ENCODE assay signal across 13 cellular contexts in genomic region chr7:29957521-29957920, GRCh38. TPM values are rescaled to one million over a fixed set of nuclear protein-coding genes. Genes with fewer than 3 reads are reported as not detected.
DNase-seq lines count a peak whose midpoint lies in the region; ATAC-seq and TF ChIP-seq lines count a peak whose summit lies in the region.
"Had no signal": no experiment of that assay in that cellular context is flagged by ENCODE, and none has a peak within 500 bp of the region (broad histone marks: within the 10 kb centered on the region; RNA-seq: fewer than 3 reads in every experiment).

No MANE protein-coding gene starts in this region.

- H3K36me3 ChIP-seq in Karpas-422 (ENCODE audit: insufficient read depth, low read length) (peaks cover 35% of the 10 kb centered on the region), mammary epithelial cell (ENCODE audit: insufficient read depth, low read length) (no peaks in the 10 kb centered on the region)
- H3K36me3 ChIP-seq: Peyer's patch had no signal

- no peaks in the 10 kb centered on the region for H3K27me3 Mint-ChIP-seq in activated CD8-positive, alpha-beta T cell treated with anti-CD3 and anti-CD28 coated beads, Interleukin-2, amount 10 ng/mL, durations not matched to agents 7 days and 5 days (ENCODE audit: low read depth)
- H3K27me3 Mint-ChIP-seq in activated CD8-positive, alpha-beta T cell treated with anti-CD3 and anti-CD28 coated beads for 36 hours, result no peaks in the 10 kb centered on the region
- peaks cover 5% of the 10 kb centered on the region for H3K27me3 Mint-ChIP-seq in brain
- no peaks in the 10 kb centered on the region for H3K27me3 Mint-ChIP-seq in progenitor cell of endocrine pancreas

- H3K9ac ChIP-seq in Karpas-422 (ENCODE audit: low read length), result peak overlapping the region; percentile 51
- no peak overlapping the region for H3K9ac ChIP-seq in mammary epithelial cell (ENCODE audit: insufficient read depth, low read length)

- no peak for TF ChIP-seq CTCF in activated CD8-positive, alpha-beta T cell treated with anti-CD3 and anti-CD28 coated beads for 36 hours (IDR thresholded peaks at IDR 0.05)
- TF ChIP-seq CTCF in brain (conservative IDR thresholded peaks at IDR 0.05), result no peak
- no peak for TF ChIP-seq CTCF in progenitor cell of endocrine pancreas (IDR thresholded peaks at IDR 0.05; ENCODE audit: unreplicated experiment)
- no peak for TF ChIP-seq CTCF in mammary epithelial cell (conservative IDR thresholded peaks at IDR 0.05 in 1 of 2, IDR thresholded peaks at IDR 0.05 in 1 of 2; ENCODE audit: extremely low read depth in 1 of 2, insufficient read depth in 1 of 2, low read depth in 1 of 2, low read length in 2 of 2)

- H3K36me3 Mint-ChIP-seq in activated CD8-positive, alpha-beta T cell treated with anti-CD3 and anti-CD28 coated beads, Interleukin-2, amount 10 ng/mL, durations not matched to agents 7 days and 5 days (ENCODE audit: low read depth), result peaks cover 13% of the 10 kb centered on the region
- H3K36me3 Mint-ChIP-seq in activated CD8-positive, alpha-beta T cell treated with anti-CD3 and anti-CD28 coated beads for 36 hours (ENCODE audit: low read depth), result no peaks in the 10 kb centered on the region
- H3K36me3 Mint-ChIP-seq in brain (peaks cover 78% of the 10 kb centered on the region), progenitor cell of endocrine pancreas (ENCODE audit: insufficient read depth) (peaks cover 16% of the 10 kb centered on the region)

- no peaks in the 10 kb centered on the region for H4K20me1 ChIP-seq in Karpas-422 (ENCODE audit: insufficient read depth, low read depth, low read length)
- no peaks in the 10 kb centered on the region for H4K20me1 ChIP-seq in mammary epithelial cell (ENCODE audit: insufficient read depth, low read length)

- POLR2A ChIA-PET in activated CD8-positive, alpha-beta T cell treated with anti-CD3 and anti-CD28 coated beads, Interleukin-2, amount 10 ng/mL, durations not matched to agents 7 days and 5 days (lab: Charles Lee), result no interaction called here
- POLR2A ChIA-PET in activated CD8-positive, alpha-beta T cell treated with anti-CD3 and anti-CD28 coated beads for 36 hours (lab: Charles Lee), result no interaction called here

- H3K4me3 ChIP-seq in Karpas-422 (ENCODE audit: low read length), result peak overlapping the region; percentile 32
- no peak overlapping the region for H3K4me3 ChIP-seq in mammary epithelial cell (replicated peaks in 1 of 3; ENCODE audit: insufficient read depth in 1 of 3, low read depth in 2 of 3, low read length in 3 of 3)
- H3K4me3 ChIP-seq: Peyer's patch, SJSA1 had no signal

- dilution Hi-C loops in mammary epithelial cell (cut with HindIII; ENCODE audit: low sequenced_read_pairs), result no loop called here

- H3K4me3 Mint-ChIP-seq in activated CD8-positive, alpha-beta T cell treated with anti-CD3 and anti-CD28 coated beads, Interleukin-2, amount 10 ng/mL, durations not matched to agents 7 days and 5 days, result peak overlapping the region; percentile 20
- no peak overlapping the region for H3K4me3 Mint-ChIP-seq in activated CD8-positive, alpha-beta T cell treated with anti-CD3 and anti-CD28 coated beads for 36 hours
- H3K4me3 Mint-ChIP-seq in brain, result peak overlapping the region in 1 of 5 experiments; percentile 36
- H3K4me3 Mint-ChIP-seq in progenitor cell of endocrine pancreas (ENCODE audit: low read depth), result no peak overlapping the region

- peaks cover 65% of the 10 kb centered on the region for H3K79me2 ChIP-seq in Karpas-422 (ENCODE audit: low read length)
- H3K79me2 ChIP-seq in mammary epithelial cell (ENCODE audit: insufficient read depth, low read length), result no peaks in the 10 kb centered on the region

- H3K9me3 Mint-ChIP-seq in activated CD8-positive, alpha-beta T cell treated with anti-CD3 and anti-CD28 coated beads, Interleukin-2, amount 10 ng/mL, durations not matched to agents 7 days and 5 days (ENCODE audit: insufficient read depth), result no peaks in the 10 kb centered on the region
- no peaks in the 10 kb centered on the region for H3K9me3 Mint-ChIP-seq in activated CD8-positive, alpha-beta T cell treated with anti-CD3 and anti-CD28 coated beads for 36 hours
- peaks cover 0 to 6% (median 0%) of the 10 kb centered on the region in 5 experiments for H3K9me3 Mint-ChIP-seq in brain
- peaks cover 3% of the 10 kb centered on the region for H3K9me3 Mint-ChIP-seq in progenitor cell of endocrine pancreas (ENCODE audit: low read depth)

- ATAC-seq in activated CD8-positive, alpha-beta T cell treated with anti-CD3 and anti-CD28 coated beads, Interleukin-2, amount 10 ng/mL, durations not matched to agents 7 days and 5 days, result no peak
- ATAC-seq in activated CD8-positive, alpha-beta T cell treated with anti-CD3 and anti-CD28 coated beads for 36 hours, result no peak
- ATAC-seq in HG03442 (IDR thresholded peaks at IDR 0.05; ENCODE audit: unreplicated experiment), result no peak

- H3K4me1 Mint-ChIP-seq in activated CD8-positive, alpha-beta T cell treated with anti-CD3 and anti-CD28 coated beads, Interleukin-2, amount 10 ng/mL, durations not matched to agents 7 days and 5 days (ENCODE audit: low read depth), result peaks cover 51% of the 10 kb centered on the region
- H3K4me1 Mint-ChIP-seq in activated CD8-positive, alpha-beta T cell treated with anti-CD3 and anti-CD28 coated beads for 36 hours (ENCODE audit: low read depth), result peaks cover 16% of the 10 kb centered on the region
- H3K4me1 Mint-ChIP-seq in brain (peaks cover 34% of the 10 kb centered on the region), progenitor cell of endocrine pancreas (ENCODE audit: low read depth) (peaks cover 31% of the 10 kb centered on the region)

- H3K9me3 ChIP-seq in Karpas-422 (ENCODE audit: low read length) (no peaks in the 10 kb centered on the region), mammary epithelial cell (replicated peaks; ENCODE audit: insufficient read depth, low read length) (no peaks in the 10 kb centered on the region)
- H3K9me3 ChIP-seq: Peyer's patch, SJSA1 had no signal

- H3K9me2 ChIP-seq in Karpas-422 (replicated peaks; ENCODE audit: insufficient read depth, low read length), result no peaks in the 10 kb centered on the region

- intact Hi-C loops in activated CD8-positive, alpha-beta T cell treated with anti-CD3 and anti-CD28 coated beads for 36 hours (cut with micrococcal nuclease), result loop anchor here (10.0 kb wide), 1 partner anchor 107 kb away; no protein-coding TSS in a partner anchor
- intact Hi-C loops in mammary epithelial cell (cut with micrococcal nuclease), result no loop called here

- H3K4me2 ChIP-seq in Karpas-422 (ENCODE audit: low read depth, low read length, poor library complexity, severe bottlenecking) (peak overlapping the region; percentile 68), mammary epithelial cell (ENCODE audit: insufficient read depth, low read depth, low read length) (no peak overlapping the region)

- H3K4me1 ChIP-seq in Karpas-422 (ENCODE audit: low read length) (peaks cover 56% of the 10 kb centered on the region), mammary epithelial cell (ENCODE audit: insufficient read depth, low read length) (no peaks in the 10 kb centered on the region)
- H3K4me1 ChIP-seq: SJSA1 had no signal

- WGBS in mammary epithelial cell (ENCODE audit: low coverage, missing lambda C conversion rate), result 98% methylated on average over 4 of the region's 4 CpGs

- H3K27me3 ChIP-seq in Karpas-422 (ENCODE audit: low read length), result no peaks in the 10 kb centered on the region
- no peaks in the 10 kb centered on the region for H3K27me3 ChIP-seq in mammary epithelial cell (ENCODE audit: insufficient read depth, low read length)
- H3K27me3 ChIP-seq: Peyer's patch, SJSA1 had no signal

- BruUV-seq in mammary epithelial cell (replicated peaks; lab: Mats Ljungman, UMichigan), result no TSS peak

- peak overlapping the region; percentile 61 for H3K27ac Mint-ChIP-seq in activated CD8-positive, alpha-beta T cell treated with anti-CD3 and anti-CD28 coated beads, Interleukin-2, amount 10 ng/mL, durations not matched to agents 7 days and 5 days
- H3K27ac Mint-ChIP-seq in activated CD8-positive, alpha-beta T cell treated with anti-CD3 and anti-CD28 coated beads for 36 hours, result no peak overlapping the region
- H3K27ac Mint-ChIP-seq in brain, result peak overlapping the region in 4 of 5 experiments; percentile 67 to 89 (median 80)
- H3K27ac Mint-ChIP-seq in progenitor cell of endocrine pancreas, result peak overlapping the region; percentile 73

- H3K27ac ChIP-seq in Karpas-422 (ENCODE audit: low read length), result peak overlapping the region; percentile 84
- H3K27ac ChIP-seq in mammary epithelial cell (ENCODE audit: insufficient read depth, low read depth, low read length), result no peak overlapping the region
- H3K27ac ChIP-seq: 22Rv1, Peyer's patch, SJSA1 had no signal

- H2AFZ ChIP-seq in Karpas-422 (ENCODE audit: low read length) (no peak overlapping the region), mammary epithelial cell (ENCODE audit: low read depth, low read length) (no peak overlapping the region)

- no peak for DNase-seq in activated CD8-positive, alpha-beta T cell treated with anti-CD3 and anti-CD28 coated beads, Interleukin-2, amount 10 ng/mL, durations not matched to agents 7 days and 5 days
- no peak for DNase-seq in activated CD8-positive, alpha-beta T cell treated with anti-CD3 and anti-CD28 coated beads for 36 hours
- DNase-seq in Karpas-422 (no peak), progenitor cell of endocrine pancreas (ENCODE audit: low spot score, unreplicated experiment) (no peak), mammary epithelial cell (no peak)
- DNase-seq in central memory CD4-positive, alpha-beta T cell, result no peak
- DNase-seq: MM.1S, NCI-H1436 treated with DMSO at 0.1 percent for 48 hours, Peyer's patch had no signal

- in situ Hi-C loops in mammary epithelial cell (cut with MboI; ENCODE audit: low sequenced_read_pairs in 2 of 2), result no loop called here

- CTCF ChIA-PET in activated CD8-positive, alpha-beta T cell treated with anti-CD3 and anti-CD28 coated beads, Interleukin-2, amount 10 ng/mL, durations not matched to agents 7 days and 5 days (lab: Charles Lee), result interaction anchor here (0.9 to 4.2 kb wide), 3 partner anchors 36 to 105 kb away, joined by 3 to 30 read pairs (median 5); no protein-coding TSS in a partner anchor
- CTCF ChIA-PET in activated CD8-positive, alpha-beta T cell treated with anti-CD3 and anti-CD28 coated beads for 36 hours (lab: Charles Lee), result interaction anchor here (1.2 to 4.2 kb wide), 3 partner anchors 36 to 105 kb away, joined by 3 to 18 read pairs (median 10); no protein-coding TSS in a partner anchor
- CTCF ChIA-PET in mammary epithelial cell (lab: Charles Lee; ENCODE audit: low non-redundant PET), result no interaction called here

RNA-seq across cellular contexts. Expression of gene SCRN1, which starts 32.1 kb away (rescaled TPM):
- 10 to 100 TPM; 12.0 to 12.2 TPM for total RNA-seq in activated CD8-positive, alpha-beta T cell treated with anti-CD3 and anti-CD28 coated beads, Interleukin-2, amount 10 ng/mL, durations not matched to agents 7 days and 5 days
- total RNA-seq in activated CD8-positive, alpha-beta T cell treated with anti-CD3 and anti-CD28 coated beads for 36 hours, result 10 to 100 TPM; 10.8 to 14.7 TPM
- 86.4 and 88.6 TPM in 2 replicates for total RNA-seq in Karpas-422 (2014; rRNA removed; shearing (Covaris generic); ENCODE audit: low replicate concordance)
- polyA plus RNA-seq in brain (ENCODE audit: insufficient read depth, low read depth, low replicate concordance), result 142 TPM
- 53.4 and 60.4 TPM in 2 replicates for total RNA-seq in progenitor cell of endocrine pancreas
- total RNA-seq in mammary epithelial cell, result 10 to 100 TPM; 44.5 to 49.7 TPM
- 43.9 TPM for polyA plus RNA-seq in mammary epithelial cell
- 69.1 TPM for polyA minus RNA-seq in mammary epithelial cell
